In genomic region chr12:8906781-8907180, GRCh38 we compare ENCODE assay signal across 18 cellular contexts. TPM values are rescaled to one million over a fixed set of nuclear protein-coding genes. Genes with fewer than 3 reads are reported as not detected.
DNase-seq lines count a peak whose midpoint lies in the region; ATAC-seq and TF ChIP-seq lines count a peak whose summit lies in the region.
"Had no signal": no experiment of that assay in that cellular context is flagged by ENCODE, and none has a peak within 500 bp of the region (broad histone marks: within the 10 kb centered on the region; RNA-seq: fewer than 3 reads in every experiment).

No MANE protein-coding gene starts in this region.

- POLR2A ChIA-PET in activated CD8-positive, alpha-beta T cell treated with anti-CD3 and anti-CD28 coated beads for 36 hours (lab: Charles Lee): no interaction called here

- H3K9ac ChIP-seq in HUES6 (ENCODE audit: low read length) (peak overlapping the region; percentile 64), endodermal cell (ENCODE audit: extremely low read depth, low read length, poor library complexity, severe bottlenecking) (no peak overlapping the region)
- H3K9ac ChIP-seq: BLaER1 treated with 17β-estradiol and CSF1 and Interleukin-3, amounts not matched to agents 10 nM and 100 nM had no signal

- TF ChIP-seq CTCF in endodermal cell (conservative IDR thresholded peaks at IDR 0.05) (peak; percentile 10), nephron progenitor cell (IDR thresholded peaks at IDR 0.05) (no peak)
- TF ChIP-seq CTCF in activated CD8-positive, alpha-beta T cell treated with anti-CD3 and anti-CD28 coated beads for 36 hours (IDR thresholded peaks at IDR 0.05): no peak

- H3K27me3 ChIP-seq in HUES6 (ENCODE audit: control insufficient read depth, insufficient read depth, low read length): no peaks in the 10 kb centered on the region
- H3K27me3 ChIP-seq in endodermal cell (ENCODE audit: control insufficient read depth, insufficient read depth, low read length, poor library complexity, severe bottlenecking): no peaks in the 10 kb centered on the region
- H3K27me3 ChIP-seq: BLaER1 treated with 17β-estradiol and CSF1 and Interleukin-3, amounts not matched to agents 10 nM and 100 nM had no signal

- H3K4me3 ChIP-seq in HUES6 (ENCODE audit: low read depth, low read length): peak overlapping the region; percentile 18; the same call in 1 of the 2 replicates
- H3K4me3 ChIP-seq in endodermal cell (ENCODE audit: low read length): no peak overlapping the region
- H3K4me3 ChIP-seq: BLaER1 treated with 17β-estradiol and CSF1 and Interleukin-3, amounts not matched to agents 10 nM and 100 nM; K562 had no signal

- DNase-seq in ELF-1 (ENCODE audit: low read depth, low spot score) (peak; percentile 32), endodermal cell (peak; percentile 76), nephron progenitor cell (no peak), DMS53 (lab: John Stamatoyannopoulos, UW) (no peak), NCI-H748 (lab: John Stamatoyannopoulos, UW; ENCODE audit: unreplicated experiment) (no peak)
- no peak for DNase-seq in activated CD8-positive, alpha-beta T cell treated with anti-CD3 and anti-CD28 coated beads for 36 hours
- DNase-seq: CD8-positive, alpha-beta memory T cell; DND-41; HCEC 1CT; NCI-H1417 treated with DMSO at 0.1 percent for 48 hours; NCI-H1930; NCI-H446; NCI-H774 had no signal

- H3K36me3 Mint-ChIP-seq in endodermal cell (ENCODE audit: low read depth) (peaks cover 10% of the 10 kb centered on the region), nephron progenitor cell (ENCODE audit: low read depth) (peaks cover 8% of the 10 kb centered on the region)
- no peaks in the 10 kb centered on the region for H3K36me3 Mint-ChIP-seq in activated CD8-positive, alpha-beta T cell treated with anti-CD3 and anti-CD28 coated beads for 36 hours (ENCODE audit: low read depth)

- H3K27ac Mint-ChIP-seq in endodermal cell: peak overlapping the region; percentile 82
- H3K27ac Mint-ChIP-seq in nephron progenitor cell: peak overlapping the region; percentile 2
- no peak overlapping the region for H3K27ac Mint-ChIP-seq in activated CD8-positive, alpha-beta T cell treated with anti-CD3 and anti-CD28 coated beads for 36 hours
- H3K27ac Mint-ChIP-seq: CD8-positive, alpha-beta memory T cell had no signal

- H3K9me3 ChIP-seq in HUES6 (ENCODE audit: control insufficient read depth, insufficient read depth, low read depth, low read length) (0 out of 2 replicates have a peak, but pooled peaks cover under 1% of the 10 kb centered on the region), endodermal cell (ENCODE audit: control insufficient read depth, low read length) (no peaks in the 10 kb centered on the region)

- intact Hi-C loops in activated CD8-positive, alpha-beta T cell treated with anti-CD3 and anti-CD28 coated beads for 36 hours (cut with micrococcal nuclease): no loop called here

- peaks cover 41% of the 10 kb centered on the region for H3K4me1 Mint-ChIP-seq in endodermal cell
- H3K4me1 Mint-ChIP-seq in nephron progenitor cell: peaks cover 30% of the 10 kb centered on the region
- peaks cover 5% of the 10 kb centered on the region for H3K4me1 Mint-ChIP-seq in activated CD8-positive, alpha-beta T cell treated with anti-CD3 and anti-CD28 coated beads for 36 hours (ENCODE audit: low read depth)
- H3K4me1 Mint-ChIP-seq: CD8-positive, alpha-beta memory T cell had no signal

- H3K4me3 Mint-ChIP-seq in endodermal cell (no peak overlapping the region), nephron progenitor cell (no peak overlapping the region)
- no peak overlapping the region for H3K4me3 Mint-ChIP-seq in activated CD8-positive, alpha-beta T cell treated with anti-CD3 and anti-CD28 coated beads for 36 hours
- H3K4me3 Mint-ChIP-seq: CD8-positive, alpha-beta memory T cell had no signal

- H3K27me3 Mint-ChIP-seq in endodermal cell (ENCODE audit: insufficient read depth): no peaks in the 10 kb centered on the region
- no peaks in the 10 kb centered on the region for H3K27me3 Mint-ChIP-seq in nephron progenitor cell (ENCODE audit: low read depth, poor library complexity)
- no peaks in the 10 kb centered on the region for H3K27me3 Mint-ChIP-seq in activated CD8-positive, alpha-beta T cell treated with anti-CD3 and anti-CD28 coated beads for 36 hours

- ATAC-seq in activated CD8-positive, alpha-beta T cell treated with anti-CD3 and anti-CD28 coated beads for 36 hours: no peak
- ATAC-seq: K562, Panc1 had no signal

- peak overlapping the region; percentile 92 for H3K27ac ChIP-seq in HUES6 (ENCODE audit: low read depth, low read length)
- no peak overlapping the region for H3K27ac ChIP-seq in endodermal cell (ENCODE audit: low read depth, low read length)
- H3K27ac ChIP-seq: HL-60 had no signal

- H3K9me3 Mint-ChIP-seq in endodermal cell (peaks cover 9% of the 10 kb centered on the region), nephron progenitor cell (peaks cover 7% of the 10 kb centered on the region)
- H3K9me3 Mint-ChIP-seq in activated CD8-positive, alpha-beta T cell treated with anti-CD3 and anti-CD28 coated beads for 36 hours: no peaks in the 10 kb centered on the region
- H3K9me3 Mint-ChIP-seq: CD8-positive, alpha-beta memory T cell had no signal

- WGBS in endodermal cell (ENCODE audit: insufficient coverage in 1 of 2, insufficient read length in 1 of 2), 2 experiments: 74 to 75% methylated on average over 4 to 6 of the region's 6 CpGs

- H3K36me3 ChIP-seq in HUES6 (ENCODE audit: control insufficient read depth, insufficient read depth, low read length) (no peaks in the 10 kb centered on the region), endodermal cell (ENCODE audit: control insufficient read depth, insufficient read depth, low read length) (no peaks in the 10 kb centered on the region)
- H3K36me3 ChIP-seq: BLaER1 treated with 17β-estradiol and CSF1 and Interleukin-3, amounts not matched to agents 10 nM and 100 nM had no signal

- CTCF ChIA-PET in activated CD8-positive, alpha-beta T cell treated with anti-CD3 and anti-CD28 coated beads for 36 hours (lab: Charles Lee): interaction anchor here (1.3 to 1.6 kb wide), 2 partner anchors 16 to 143 kb away, joined by 4 read pairs; no protein-coding TSS in a partner anchor

- H3K4me1 ChIP-seq in HUES6 (ENCODE audit: control insufficient read depth, insufficient read depth, low read length) (peaks cover 58% of the 10 kb centered on the region), endodermal cell (ENCODE audit: control insufficient read depth, insufficient read depth, low read length) (peaks cover 9% of the 10 kb centered on the region)

RNA-seq across cellular contexts. Expression of gene PHC1, which starts 7.5 kb away (rescaled TPM):
- 100 to 1,000 TPM; 100 to 538 TPM for total RNA-seq in endodermal cell
- polyA plus RNA-seq in endodermal cell (2013, experiment 1 of 2): 128 TPM
- 90.0 TPM for polyA plus RNA-seq in endodermal cell (2013, experiment 2 of 2)
- total RNA-seq in activated CD8-positive, alpha-beta T cell treated with anti-CD3 and anti-CD28 coated beads for 36 hours: 10 to 100 TPM; 20.3 to 21.6 TPM

RNA-seq across cellular contexts. Expression of gene M6PR, which starts 42.7 kb away (rescaled TPM):
- 100 to 1,000 TPM; 116 to 255 TPM for total RNA-seq in endodermal cell
- 90.8 TPM for polyA plus RNA-seq in endodermal cell (2013, experiment 1 of 2)
- 86.5 TPM for polyA plus RNA-seq in endodermal cell (2013, experiment 2 of 2)
- total RNA-seq in activated CD8-positive, alpha-beta T cell treated with anti-CD3 and anti-CD28 coated beads for 36 hours: 100 to 1,000 TPM; 199 to 206 TPM

Comparison
In these comparisons a context has a peak if more than half of its experiments do, and no peak if none do; other contexts are left out.
1. DNase-seq: peak in ELF-1 (single experiment) and endodermal cell (single experiment); none in nephron progenitor cell (single experiment), DMS53 (single experiment), NCI-H748 (single experiment) and activated CD8-positive, alpha-beta T cell treated with anti-CD3 and anti-CD28 coated beads for 36 hours (single experiment).
2. RNA of gene PHC1, which starts 7.5 kb away (total RNA-seq): 100 to 538 TPM in endodermal cell; 20.3 to 21.6 TPM in activated CD8-positive, alpha-beta T cell treated with anti-CD3 and anti-CD28 coated beads for 36 hours; every median in the first group is over 4 times any median in the second.